8 cellular contexts compared by ENCODE assay signal in genomic region chr3:101512521-101513418, GRCh38. TPM values are rescaled to one million over a fixed set of nuclear protein-coding genes. Genes with fewer than 3 reads are reported as not detected.
DNase-seq lines count a peak whose midpoint lies in the region; ATAC-seq and TF ChIP-seq lines count a peak whose summit lies in the region.

Gene SENP7 (minus strand): TSS chr3:101513212. CDS start chr3:101513130, 82 bp downstream.

- WGBS in lower leg skin, 2 donors = 0 to 1% methylated on average over 49 to 58 of the region's 59 CpGs

- H3K9ac ChIP-seq in duodenal mucosa (ENCODE audit: low read depth in 1 of 2, low read length in 2 of 2) = peak within 1 kb of the TSS; percentile 77 to 97

- H3K27ac ChIP-seq in duodenal mucosa (ENCODE audit: low read depth, low read length) = peak within 1 kb of the TSS; percentile 80

- intact Hi-C loops in lower leg skin (cut with DNase I; ENCODE audit: low total_unique reads) = no loop called here

- DNase-seq in AG09319 (ENCODE audit: extremely low read depth, low read depth) (peak; percentile 50), NCI-H69 (lab: John Stamatoyannopoulos, UW) (peak; percentile 86), lower leg skin (ENCODE audit: low spot score in 2 of 2) (peak; percentile 78 to 96)
- peak; percentile 79 to 86 for DNase-seq in activated CD4-positive, alpha-beta T cell treated with anti-CD3 and anti-CD28 coated beads, Interleukin-2, amount 50 U/mL, for 48 hours
- DNase-seq in stimulated activated CD4-positive, alpha-beta T cell treated with anti-CD3 and anti-CD28 coated beads, Interleukin-4, amount 100 ng/mL, for 48 hours (ENCODE audit: low read depth in 2 of 2) = peak; percentile 58 to 73

- H3K4me1 ChIP-seq in duodenal mucosa (ENCODE audit: control insufficient read depth in 1 of 2, insufficient read depth in 2 of 2, low read length in 2 of 2) = no peaks in the 10 kb centered on the region

- no peaks in the 10 kb centered on the region for H3K9me3 ChIP-seq in duodenal mucosa (ENCODE audit: control insufficient read depth in 1 of 2, low read length in 2 of 2)

- peak; percentile 59 for ATAC-seq in GM19035 (IDR thresholded peaks at IDR 0.05; ENCODE audit: unreplicated experiment)
- peak; percentile 63 for ATAC-seq in HG03442 (IDR thresholded peaks at IDR 0.05; ENCODE audit: unreplicated experiment)

- no peaks in the 10 kb centered on the region for H3K36me3 ChIP-seq in duodenal mucosa (ENCODE audit: control insufficient read depth in 1 of 2, insufficient read depth in 2 of 2, low read length in 2 of 2)

- H3K4me3 ChIP-seq in duodenal mucosa (ENCODE audit: low read depth in 1 of 2, low read length in 2 of 2) = peak within 1 kb of the TSS; percentile 73 to 99
- peak within 1 kb of the TSS; percentile 90 for H3K4me3 ChIP-seq in lower leg skin (ENCODE audit: low read depth, poor library complexity, severe bottlenecking)

- no peaks in the 10 kb centered on the region for H3K27me3 ChIP-seq in duodenal mucosa (ENCODE audit: control insufficient read depth in 1 of 2, insufficient read depth in 2 of 2, low read length in 2 of 2)

- TF ChIP-seq CTCF in AG09319 (IDR thresholded peaks at IDR 0.05; ENCODE audit: low read depth, low read length) = no peak
- no peak for TF ChIP-seq CTCF in lower leg skin (IDR thresholded peaks at IDR 0.05)

- no peak for TF ChIP-seq POLR2A in lower leg skin (IDR thresholded peaks at IDR 0.05)

RNA-seq across cellular contexts. Expression of gene SENP7, which starts in this region (rescaled TPM):
- total RNA-seq in lower leg skin = 10 to 100 TPM; 13.2 to 18.3 (median 15.8) TPM

Comparison
In these comparisons a context has a peak if more than half of its experiments do, and no peak if none do; other contexts are left out.
1. Peak in every context shown above with its lines: DNase-seq, ATAC-seq, H3K4me3 ChIP-seq and H3K27ac ChIP-seq.